In the genomic region with DNA sequence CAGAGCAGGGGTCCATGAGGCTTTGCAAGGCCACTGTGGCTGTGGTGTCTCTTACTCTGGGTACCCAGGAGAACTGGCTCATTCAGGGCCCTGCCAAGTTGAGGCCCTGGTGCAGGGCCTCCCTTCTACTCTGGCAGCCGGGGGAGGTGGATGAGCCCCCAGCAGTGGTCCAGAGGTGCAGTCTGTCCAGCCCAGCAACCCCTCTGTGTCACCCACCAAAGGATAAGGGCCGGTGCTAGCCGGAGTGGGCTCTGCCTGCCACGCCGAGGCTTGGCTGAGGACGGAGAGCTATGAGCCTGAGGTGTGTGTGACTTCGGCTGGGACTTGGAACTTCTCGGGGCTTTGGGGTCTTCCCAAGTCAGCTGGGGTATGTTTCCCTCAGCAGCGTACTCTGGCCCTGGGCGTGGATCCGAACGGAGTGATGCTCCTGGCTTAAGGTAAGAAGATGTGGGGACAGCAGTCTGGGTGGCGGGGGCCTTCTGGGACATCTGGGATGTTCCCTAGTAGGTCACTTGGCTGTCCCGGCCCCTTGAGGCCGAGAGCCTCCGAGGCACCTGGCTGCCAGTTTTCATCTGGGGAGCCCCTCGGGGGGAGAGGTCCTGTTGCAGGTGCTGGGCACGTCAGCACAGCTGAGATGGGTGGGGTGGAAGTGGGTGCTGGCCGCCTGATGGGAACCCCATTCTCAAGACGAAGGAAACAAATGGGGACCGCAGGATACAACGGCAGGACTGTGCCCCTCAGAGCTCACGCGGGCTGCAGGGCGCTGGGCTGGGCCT, we compare ENCODE assay signal across 17 cellular contexts. TPM values are rescaled to one million over a fixed set of nuclear protein-coding genes. Genes with fewer than 3 reads are reported as not detected.
A peak's percentile ranks its signal among the peaks of the same experiment; 100 is the strongest.
DNase-seq lines count a peak whose midpoint lies in the region; ATAC-seq and TF ChIP-seq lines count a peak whose summit lies in the region.
"Had no signal": no experiment of that assay in that cellular context is flagged by ENCODE, and none has a peak within 500 bp of the region (broad histone marks: within the 10 kb centered on the region; RNA-seq: fewer than 3 reads in every experiment).

No MANE protein-coding gene starts in this region.

- no peak overlapping the region for H3K27ac Mint-ChIP-seq in activated CD4-positive, alpha-beta T cell treated with anti-CD3 and anti-CD28 coated beads, Interleukin-2, amount 10 ng/mL, durations not matched to agents 24 days and 14 days
- peak overlapping the region; percentile 79 for H3K27ac Mint-ChIP-seq in activated naive CD8-positive, alpha-beta T cell treated with anti-CD3 and anti-CD28 coated beads, Interleukin-2, amount 50 U/mL, for 24 hours
- H3K27ac Mint-ChIP-seq in GM23338 = no peak overlapping the region
- H3K27ac Mint-ChIP-seq: progenitor cell of endocrine pancreas had no signal

- ATAC-seq in activated naive CD8-positive, alpha-beta T cell treated with anti-CD3 and anti-CD28 coated beads, Interleukin-2, amount 50 U/mL, for 24 hours = no peak
- no peak for ATAC-seq in GM23338
- ATAC-seq: PC-3 had no signal

- H3K4me1 ChIP-seq in osteoblast (ENCODE audit: insufficient read depth, low read length) (no peaks in the 10 kb centered on the region), GM23338 (ENCODE audit: insufficient read depth) (no peaks in the 10 kb centered on the region)

- DNase-seq in activated CD4-positive, alpha-beta T cell treated with anti-CD3 and anti-CD28 coated beads for 1 hour = peak; percentile 6
- DNase-seq in activated CD4-positive, alpha-beta T cell treated with anti-CD3 and anti-CD28 coated beads, Interleukin-2, amount 10 ng/mL, durations not matched to agents 24 days and 14 days = no peak
- no peak for DNase-seq in activated naive CD8-positive, alpha-beta T cell treated with anti-CD3 and anti-CD28 coated beads, Interleukin-2, amount 50 U/mL, for 24 hours
- DNase-seq in osteoblast (ENCODE audit: insufficient read length, low spot score, missing footprints) = peak; percentile 79
- DNase-seq in GM23338 (ENCODE audit: low spot score) = no peak
- DNase-seq in RKO (ENCODE audit: low spot score) = no peak
- no peak for DNase-seq in ACHN
- DNase-seq: 8988T, glutamatergic neuron, GM23248, NCI-H1694, NCI-H526 treated with DMSO at 0.1 percent for 48 hours, PC-3 had no signal

- no peaks in the 10 kb centered on the region for H3K9me2 ChIP-seq in GM23338 (ENCODE audit: insufficient read depth)

- H3K4me2 ChIP-seq in osteoblast (ENCODE audit: insufficient read depth, low read length) = no peak overlapping the region
- no peak overlapping the region for H3K4me2 ChIP-seq in GM23338
- H3K4me2 ChIP-seq: KMS-11 had no signal

- no peak overlapping the region for H3K4me3 ChIP-seq in osteoblast (ENCODE audit: insufficient read depth, low read length)
- no peak overlapping the region for H3K4me3 ChIP-seq in GM23338
- H3K4me3 ChIP-seq: GM23248 had no signal

- H3K36me3 Mint-ChIP-seq in activated CD4-positive, alpha-beta T cell treated with anti-CD3 and anti-CD28 coated beads, Interleukin-2, amount 10 ng/mL, durations not matched to agents 24 days and 14 days (ENCODE audit: low read depth) = peaks cover 72% of the 10 kb centered on the region
- H3K36me3 Mint-ChIP-seq in activated naive CD8-positive, alpha-beta T cell treated with anti-CD3 and anti-CD28 coated beads, Interleukin-2, amount 50 U/mL, for 24 hours (ENCODE audit: low read depth) = peaks cover 61% of the 10 kb centered on the region
- no peaks in the 10 kb centered on the region; the same call in 2 of the 3 replicates for H3K36me3 Mint-ChIP-seq in GM23338 (ENCODE audit: low read depth)

- H2AFZ ChIP-seq in osteoblast (ENCODE audit: low read length) (no peak overlapping the region), GM23338 (no peak overlapping the region)
- H2AFZ ChIP-seq: GM23248 had no signal

- H3K79me2 ChIP-seq in osteoblast (ENCODE audit: insufficient read depth, low read length) (no peaks in the 10 kb centered on the region), GM23338 (replicated peaks; ENCODE audit: insufficient read depth) (no peaks in the 10 kb centered on the region)

- H3K9me3 ChIP-seq in osteoblast (ENCODE audit: low read depth, low read length) = no peaks in the 10 kb centered on the region

- H3K4me1 Mint-ChIP-seq in activated CD4-positive, alpha-beta T cell treated with anti-CD3 and anti-CD28 coated beads, Interleukin-2, amount 10 ng/mL, durations not matched to agents 24 days and 14 days = peaks cover 11% of the 10 kb centered on the region
- peaks cover 59% of the 10 kb centered on the region for H3K4me1 Mint-ChIP-seq in activated naive CD8-positive, alpha-beta T cell treated with anti-CD3 and anti-CD28 coated beads, Interleukin-2, amount 50 U/mL, for 24 hours
- H3K4me1 Mint-ChIP-seq in GM23338 = peaks cover 18% of the 10 kb centered on the region

- no peaks in the 10 kb centered on the region for H3K27me3 Mint-ChIP-seq in activated CD4-positive, alpha-beta T cell treated with anti-CD3 and anti-CD28 coated beads, Interleukin-2, amount 10 ng/mL, durations not matched to agents 24 days and 14 days
- H3K27me3 Mint-ChIP-seq in activated naive CD8-positive, alpha-beta T cell treated with anti-CD3 and anti-CD28 coated beads, Interleukin-2, amount 50 U/mL, for 24 hours = no peaks in the 10 kb centered on the region
- peaks cover 6% of the 10 kb centered on the region for H3K27me3 Mint-ChIP-seq in GM23338 (ENCODE audit: insufficient read depth, low read depth, poor library complexity)

- no peak overlapping the region for H3K27ac ChIP-seq in osteoblast (ENCODE audit: low read depth, low read length)
- H3K27ac ChIP-seq in GM23338 (ENCODE audit: low read depth) = no peak overlapping the region
- H3K27ac ChIP-seq: GM23248, KMS-11, VCaP had no signal

- H4K20me1 ChIP-seq in osteoblast (ENCODE audit: insufficient read depth, low read length) (no peaks in the 10 kb centered on the region), GM23338 (replicated peaks; ENCODE audit: insufficient read depth) (no peaks in the 10 kb centered on the region)

- TF ChIP-seq CTCF in osteoblast (IDR thresholded peaks at IDR 0.05; ENCODE audit: extremely low read depth, low read depth, low read length) (no peak), GM23338 (conservative IDR thresholded peaks at IDR 0.05; ENCODE audit: low read depth in 2 of 2) (no peak)

- no peak overlapping the region for H3K4me3 Mint-ChIP-seq in activated CD4-positive, alpha-beta T cell treated with anti-CD3 and anti-CD28 coated beads, Interleukin-2, amount 10 ng/mL, durations not matched to agents 24 days and 14 days
- H3K4me3 Mint-ChIP-seq in activated naive CD8-positive, alpha-beta T cell treated with anti-CD3 and anti-CD28 coated beads, Interleukin-2, amount 50 U/mL, for 24 hours = peak overlapping the region; percentile 17
- H3K4me3 Mint-ChIP-seq in GM23338 = no peak overlapping the region

- peak; percentile 13 for TF ChIP-seq POLR2A in GM18526 (IDR thresholded peaks at IDR 0.05; ENCODE audit: extremely low read depth, insufficient read length)

- H3F3A ChIP-seq in GM23338 (replicated peaks; ENCODE audit: low read depth) = no peaks in the 10 kb centered on the region

- H3K36me3 ChIP-seq in osteoblast (ENCODE audit: insufficient read depth, low read length) (no peaks in the 10 kb centered on the region), GM23338 (ENCODE audit: insufficient read depth) (no peaks in the 10 kb centered on the region)

- H3K27me3 ChIP-seq in osteoblast (ENCODE audit: insufficient read depth, low read length) (no peaks in the 10 kb centered on the region), GM23338 (ENCODE audit: insufficient read depth) (no peaks in the 10 kb centered on the region)

- intact Hi-C loops in activated CD4-positive, alpha-beta T cell treated with anti-CD3 and anti-CD28 coated beads, Interleukin-2, amount 10 ng/mL, durations not matched to agents 24 days and 14 days (cut with micrococcal nuclease) = no loop called here

- no peaks in the 10 kb centered on the region for H3K9me3 Mint-ChIP-seq in activated CD4-positive, alpha-beta T cell treated with anti-CD3 and anti-CD28 coated beads, Interleukin-2, amount 10 ng/mL, durations not matched to agents 24 days and 14 days
- no peaks in the 10 kb centered on the region for H3K9me3 Mint-ChIP-seq in activated naive CD8-positive, alpha-beta T cell treated with anti-CD3 and anti-CD28 coated beads, Interleukin-2, amount 50 U/mL, for 24 hours
- H3K9me3 Mint-ChIP-seq in GM23338 = no peaks in the 10 kb centered on the region

- in situ Hi-C loops in ACHN (cut with HindIII; ENCODE audit: low pct_ligation_motif_present, low pct_unique_long_range_greater_than_20kb, low sequenced_read_pairs) = no loop called here

TF ChIP-seq in GM23338, 12 proteins besides CTCF, POLR2A, EP300 and RAD21 (continues in another document):
- no peak for TF ChIP-seq STAT1 (IDR thresholded peaks at IDR 0.05; ENCODE audit: unreplicated experiment)
- no peak for TF ChIP-seq ZNF331 (CRISPR knock-in tag; IDR thresholded peaks at IDR 0.05; ENCODE audit: low read depth)
- TF ChIP-seq NANOG (IDR thresholded peaks at IDR 0.05; ENCODE audit: borderline replicate concordance) = no peak
- TF ChIP-seq, protein P1, sequence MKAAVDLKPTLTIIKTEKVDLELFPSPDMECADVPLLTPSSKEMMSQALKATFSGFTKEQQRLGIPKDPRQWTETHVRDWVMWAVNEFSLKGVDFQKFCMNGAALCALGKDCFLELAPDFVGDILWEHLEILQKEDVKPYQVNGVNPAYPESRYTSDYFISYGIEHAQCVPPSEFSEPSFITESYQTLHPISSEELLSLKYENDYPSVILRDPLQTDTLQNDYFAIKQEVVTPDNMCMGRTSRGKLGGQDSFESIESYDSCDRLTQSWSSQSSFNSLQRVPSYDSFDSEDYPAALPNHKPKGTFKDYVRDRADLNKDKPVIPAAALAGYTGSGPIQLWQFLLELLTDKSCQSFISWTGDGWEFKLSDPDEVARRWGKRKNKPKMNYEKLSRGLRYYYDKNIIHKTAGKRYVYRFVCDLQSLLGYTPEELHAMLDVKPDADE (IDR thresholded peaks at IDR 0.05) = no peak
- no peak for TF ChIP-seq EZH2 (IDR thresholded peaks at IDR 0.05; ENCODE audit: low read depth, unreplicated experiment)

RNA-seq across cellular contexts. Expression of a gene that starts 25.9 kb away (rescaled TPM):
- 110 and 112 TPM in 2 replicates for total RNA-seq in activated CD4-positive, alpha-beta T cell treated with anti-CD3 and anti-CD28 coated beads, Interleukin-2, amount 10 ng/mL, durations not matched to agents 24 days and 14 days
- 1.8 and 3.6 TPM in 2 replicates for total RNA-seq in osteoblast
- total RNA-seq in GM23338 (2014; rRNA removed; shearing (Covaris generic)) = 0.12 and 0.73 TPM in 2 replicates
- polyA plus RNA-seq in GM23338 (2016; fragmentation: Nextera tagmentation; extraction: Ambion mirVana) = 0.23 and 0.26 TPM in 2 replicates
- total RNA-seq: progenitor cell of endocrine pancreas had no signal

Comparison
In these comparisons a context has a peak if more than half of its experiments do, and no peak if none do; other contexts are left out.
1. DNase-seq: peak in activated CD4-positive, alpha-beta T cell treated with anti-CD3 and anti-CD28 coated beads for 1 hour (single experiment) and osteoblast (single experiment); none in activated CD4-positive, alpha-beta T cell treated with anti-CD3 and anti-CD28 coated beads, Interleukin-2, amount 10 ng/mL, durations not matched to agents 24 days and 14 days (single experiment), activated naive CD8-positive, alpha-beta T cell treated with anti-CD3 and anti-CD28 coated beads, Interleukin-2, amount 50 U/mL, for 24 hours (single experiment), GM23338 (single experiment), RKO (single experiment) and ACHN (single experiment).
2. RNA of a gene that starts 25.9 kb away (total RNA-seq): 110 to 112 TPM in activated CD4-positive, alpha-beta T cell treated with anti-CD3 and anti-CD28 coated beads, Interleukin-2, amount 10 ng/mL, durations not matched to agents 24 days and 14 days; 1.8 to 3.6 TPM in osteoblast and 0.12 to 0.73 TPM in GM23338; every median in the first group is over 10 times any median in the second.